In genomic region chr18:36464126-36464651, GRCh38 we compare ENCODE assay signal across 15 cellular contexts.
DNase-seq lines count a peak whose midpoint lies in the region; TF ChIP-seq lines count a peak whose summit lies in the region.
"Had no signal": no experiment of that assay in that cellular context is flagged by ENCODE, and none has a peak within 500 bp of the region (broad histone marks: within the 10 kb centered on the region; RNA-seq: fewer than 3 reads in every experiment).

No MANE protein-coding gene starts in this region.

- TF ChIP-seq POLR2A in adrenal gland (IDR thresholded peaks at IDR 0.05) (no peak), erythroblast (IDR thresholded peaks at IDR 0.05; ENCODE audit: low read length) (no peak)

- H3K27ac Mint-ChIP-seq in neural crest cell (ENCODE audit: unreplicated experiment): peak overlapping the region; percentile 1

- 78 to 88% (median 82%) methylated on average over 5 of the region's 5 CpGs for WGBS in adrenal gland, 4 donors

- no peaks in the 10 kb centered on the region for H3K36me3 Mint-ChIP-seq in neural crest cell (ENCODE audit: low read depth)

- H3K27me3 Mint-ChIP-seq in neural crest cell (ENCODE audit: low read depth): no peaks in the 10 kb centered on the region

- no peaks in the 10 kb centered on the region for H3K9me3 ChIP-seq in cardiac muscle cell (ENCODE audit: low read depth)
- no peaks in the 10 kb centered on the region for H3K9me3 ChIP-seq in adrenal gland (replicated peaks in 1 of 3)
- H3K9me3 ChIP-seq: spleen had no signal

- intact Hi-C loops in adrenal gland (cut with DNase I): loop anchor here in 1 of 2 donors (10.0 kb wide), 1 partner anchor 101 kb away; no protein-coding TSS in a partner anchor

- H3K4me3 Mint-ChIP-seq in neural crest cell: no peak overlapping the region

- H3K27ac ChIP-seq in cardiac muscle cell (peak overlapping the region; percentile 94), adrenal gland (no peak overlapping the region)
- H3K27ac ChIP-seq: spleen had no signal

- H3K27me3 ChIP-seq in cardiac muscle cell (no peaks in the 10 kb centered on the region), adrenal gland (no peaks in the 10 kb centered on the region)

- H3K9me3 Mint-ChIP-seq in neural crest cell: no peaks in the 10 kb centered on the region

- DNase-seq in HEK293T (ENCODE audit: extremely low spot score) (no peak), NCI-H2029 treated with DMSO at 0.1 percent for 48 hours (lab: John Stamatoyannopoulos, UW) (peak; percentile 60), cardiac muscle cell (ENCODE audit: low read depth in 1 of 2, low spot score in 1 of 2) (peak; percentile 18 to 81), neural crest cell (ENCODE audit: low read depth, low spot score) (no peak), SW480 (ENCODE audit: low spot score) (no peak), adrenal gland (no peak), erythroblast (lab: John Stamatoyannopoulos, UW) (no peak)
- DNase-seq: activated effector memory CD4-positive, alpha-beta T cell treated with anti-CD3 and anti-CD28 coated beads, Interleukin-2, amount 50 U/mL, for 16 hours; aorta; Calu3; GF-D8; NCI-H1436; OCI-M1; spleen; T-helper 9 cell had no signal

- H3K4me1 ChIP-seq in cardiac muscle cell (ENCODE audit: low read depth): peaks cover 75% of the 10 kb centered on the region
- no peaks in the 10 kb centered on the region for H3K4me1 ChIP-seq in adrenal gland (replicated peaks in 1 of 2)
- H3K4me1 ChIP-seq: spleen had no signal

- H3K36me3 ChIP-seq in cardiac muscle cell (no peaks in the 10 kb centered on the region), adrenal gland (replicated peaks in 1 of 2) (no peaks in the 10 kb centered on the region)
- H3K36me3 ChIP-seq: spleen had no signal

- H3K4me3 ChIP-seq in cardiac muscle cell (no peak overlapping the region), adrenal gland (no peak overlapping the region)
- H3K4me3 ChIP-seq: spleen had no signal

- POLR2A ChIA-PET in HEK293T (lab: Yijun Ruan, JAX): no interaction called here

- TF ChIP-seq CTCF in cardiac muscle cell (IDR thresholded peaks at IDR 0.05; ENCODE audit: low read depth, low read length) (no peak), neural crest cell (conservative IDR thresholded peaks at IDR 0.05) (no peak), adrenal gland (IDR thresholded peaks at IDR 0.05) (no peak)

- CTCF ChIA-PET in HEK293T (lab: Yijun Ruan, JAX): no interaction called here

- H3K4me1 Mint-ChIP-seq in neural crest cell: peaks cover 40% of the 10 kb centered on the region

TF ChIP-seq in HEK293T, 16 proteins besides CTCF, POLR2A, EP300 and RAD21:
- TF ChIP-seq ELF4 (IDR thresholded peaks at IDR 0.05): no peak
- TF ChIP-seq CTBP1 (IDR thresholded peaks at IDR 0.05; ENCODE audit: borderline replicate concordance): 0 out of 2 replicates have a peak, but pooled peaks have one; percentile 9

Comparison
In these comparisons a context has a peak if more than half of its experiments do, and no peak if none do; other contexts are left out.
1. DNase-seq: peak in NCI-H2029 treated with DMSO at 0.1 percent for 48 hours (single experiment) and cardiac muscle cell (2 of 2); none in HEK293T (single experiment), neural crest cell (single experiment), SW480 (single experiment), adrenal gland (0 of 7) and erythroblast (0 of 2).